In genomic region chr6:40755749-40756452, GRCh38 we compare ENCODE assay signal across 16 cellular contexts.
DNase-seq lines count a peak whose midpoint lies in the region; ATAC-seq and TF ChIP-seq lines count a peak whose summit lies in the region.
"Had no signal": no experiment of that assay in that cellular context is flagged by ENCODE, and none has a peak within 500 bp of the region (broad histone marks: within the 10 kb centered on the region; RNA-seq: fewer than 3 reads in every experiment).

No MANE protein-coding gene starts in this region.

- TF ChIP-seq CTCF in gastrocnemius medialis (IDR thresholded peaks at IDR 0.05 in 4 of 5, conservative IDR thresholded peaks at IDR 0.05 in 1 of 5) = no peak

- H3K4me1 Mint-ChIP-seq in effector memory CD8-positive, alpha-beta T cell (ENCODE audit: low read depth in 2 of 2) = no peaks in the 10 kb centered on the region

- in situ Hi-C loops in gastrocnemius medialis (cut with MboI; ENCODE audit: low sequenced_read_pairs in 4 of 4) = no loop called here

- H3K9me3 Mint-ChIP-seq in activated naive CD4-positive, alpha-beta T cell treated with anti-CD3 and anti-CD28 coated beads, Interleukin-2, amount 50 U/mL, for 72 hours = no peaks in the 10 kb centered on the region
- H3K9me3 Mint-ChIP-seq in effector memory CD8-positive, alpha-beta T cell = no peaks in the 10 kb centered on the region
- H3K9me3 Mint-ChIP-seq: activated T-cell treated with anti-CD3 and anti-CD28 coated beads, Interleukin-2, amount 50 U/mL, for 4 hours had no signal

- TF ChIP-seq POLR2A in gastrocnemius medialis (IDR thresholded peaks at IDR 0.05) = no peak

- H3K36me3 Mint-ChIP-seq in activated naive CD4-positive, alpha-beta T cell treated with anti-CD3 and anti-CD28 coated beads, Interleukin-2, amount 50 U/mL, for 72 hours = peaks cover 0 to 5% of the 10 kb centered on the region in 2 donors
- H3K36me3 Mint-ChIP-seq in effector memory CD8-positive, alpha-beta T cell (ENCODE audit: insufficient read depth) = no peaks in the 10 kb centered on the region

- peaks cover 51 to 67% of the 10 kb centered on the region in 2 donors for H3K27me3 Mint-ChIP-seq in effector memory CD8-positive, alpha-beta T cell

- no peaks in the 10 kb centered on the region for H3K4me1 ChIP-seq in gastrocnemius medialis
- H3K4me1 ChIP-seq: breast epithelium, vagina had no signal

- H3K4me3 ChIP-seq in gastrocnemius medialis = no peak overlapping the region
- H3K4me3 ChIP-seq: breast epithelium, lung, vagina had no signal

- H3K27ac ChIP-seq in gastrocnemius medialis = no peak overlapping the region
- H3K27ac ChIP-seq: breast epithelium, vagina had no signal

- no peak overlapping the region for H3K4me3 Mint-ChIP-seq in effector memory CD8-positive, alpha-beta T cell
- H3K4me3 Mint-ChIP-seq: activated T-cell treated with anti-CD3 and anti-CD28 coated beads, Interleukin-2, amount 50 U/mL, for 4 hours had no signal

- intact Hi-C loops in gastrocnemius medialis (cut with DNase I; ENCODE audit: low total_unique reads) = no loop called here

- H3K36me3 ChIP-seq in gastrocnemius medialis = no peaks in the 10 kb centered on the region
- H3K36me3 ChIP-seq: breast epithelium, vagina had no signal

- no peak overlapping the region for H3K27ac Mint-ChIP-seq in activated naive CD4-positive, alpha-beta T cell treated with anti-CD3 and anti-CD28 coated beads, Interleukin-2, amount 50 U/mL, for 72 hours
- no peak overlapping the region for H3K27ac Mint-ChIP-seq in effector memory CD8-positive, alpha-beta T cell

- DNase-seq in activated naive CD4-positive, alpha-beta T cell treated with anti-CD3 and anti-CD28 coated beads, Interleukin-2, amount 50 U/mL, for 72 hours (ENCODE audit: low spot score in 2 of 2) = no peak
- DNase-seq in activated naive CD4-positive, alpha-beta T cell treated with anti-CD3 and anti-CD28 coated beads, Interleukin-2, amount 50 U/mL, for 16 hours = no peak
- DNase-seq in NCI-H82 treated with DMSO at 0.1 percent for 48 hours (lab: John Stamatoyannopoulos, UW; ENCODE audit: unreplicated experiment) = peak; percentile 50
- peak; percentile 2 for DNase-seq in fibroblast of peridontal ligament (ENCODE audit: extremely low read depth)
- peak; percentile 35 for DNase-seq in stromal cell of bone marrow (ENCODE audit: low read depth)
- DNase-seq in NCI-H524 treated with DMSO at 0.1 percent for 48 hours (lab: John Stamatoyannopoulos, UW) = no peak
- no peak for DNase-seq in gastrocnemius medialis
- no peak for DNase-seq in effector memory CD8-positive, alpha-beta T cell
- DNase-seq: activated T-cell treated with anti-CD3 and anti-CD28 coated beads, Interleukin-2, amount 50 U/mL, for 4 hours; DND-41; hippocampal formation; NCI-H187 treated with DMSO at 0.1 percent for 48 hours; NCI-H748 treated with DMSO at 0.1 percent for 48 hours had no signal

- no peaks in the 10 kb centered on the region for H3K9me3 ChIP-seq in gastrocnemius medialis
- H3K9me3 ChIP-seq: breast epithelium, vagina had no signal

- peak; percentile 20 to 32 for ATAC-seq in activated naive CD4-positive, alpha-beta T cell treated with anti-CD3 and anti-CD28 coated beads, Interleukin-2, amount 50 U/mL, for 72 hours
- ATAC-seq in gastrocnemius medialis = no peak
- no peak for ATAC-seq in effector memory CD8-positive, alpha-beta T cell (replicated peaks)

- peaks cover 0 to 5% (median 3%) of the 10 kb centered on the region in 3 donors for H3K27me3 ChIP-seq in gastrocnemius medialis
- H3K27me3 ChIP-seq: vagina had no signal

Comparison
In these comparisons a context has a peak if more than half of its experiments do, and no peak if none do; other contexts are left out.
1. ATAC-seq: peak in activated naive CD4-positive, alpha-beta T cell treated with anti-CD3 and anti-CD28 coated beads, Interleukin-2, amount 50 U/mL, for 72 hours (2 of 2); none in gastrocnemius medialis (0 of 2) and effector memory CD8-positive, alpha-beta T cell (single experiment).
2. DNase-seq: peak in NCI-H82 treated with DMSO at 0.1 percent for 48 hours (single experiment), fibroblast of peridontal ligament (single experiment) and stromal cell of bone marrow (single experiment); none in activated naive CD4-positive, alpha-beta T cell treated with anti-CD3 and anti-CD28 coated beads, Interleukin-2, amount 50 U/mL, for 72 hours (0 of 2), activated naive CD4-positive, alpha-beta T cell treated with anti-CD3 and anti-CD28 coated beads, Interleukin-2, amount 50 U/mL, for 16 hours (single experiment), NCI-H524 treated with DMSO at 0.1 percent for 48 hours (single experiment), gastrocnemius medialis (0 of 2) and effector memory CD8-positive, alpha-beta T cell (0 of 3).